In the genomic region with DNA sequence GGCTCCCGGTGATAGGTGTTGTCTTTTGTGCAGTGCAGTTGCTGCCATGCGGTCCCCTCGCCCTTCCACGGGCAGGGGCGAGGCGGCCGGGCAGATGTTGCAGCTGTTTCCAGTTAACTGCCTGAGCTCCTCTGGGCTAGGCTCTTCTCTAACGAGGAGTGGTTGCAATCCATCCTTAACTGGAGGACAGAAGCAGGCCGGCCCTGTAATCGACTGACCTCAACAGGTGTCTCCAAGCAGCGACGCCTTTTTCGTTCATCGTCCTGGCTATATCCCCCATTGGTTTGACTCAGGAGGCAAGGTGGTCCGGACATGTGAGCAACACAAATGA, we compare ENCODE assay signal across 8 cellular contexts. TPM values are rescaled to one million over a fixed set of nuclear protein-coding genes. Genes with fewer than 3 reads are reported as not detected.
DNase-seq lines count a peak whose midpoint lies in the region; ATAC-seq, FAIRE-seq and TF ChIP-seq lines count a peak whose summit lies in the region.

No MANE protein-coding gene starts in this region.

- intact Hi-C loops in activated CD4-positive, alpha-beta T cell treated with anti-CD3 and anti-CD28 coated beads for 36 hours (cut with DNase I, micrococcal nuclease) = loop anchor here (5.0 to 10.0 kb wide), 8 partner anchors 69 to 1604 kb away; a partner anchor contains a TSS
- intact Hi-C loops in pancreas (cut with DNase I) = no loop called here

- peak overlapping the region; percentile 63 for H3K27ac Mint-ChIP-seq in activated CD4-positive, alpha-beta T cell treated with anti-CD3 and anti-CD28 coated beads for 36 hours

- H3K4me3 ChIP-seq in SJCRH30 = peak overlapping the region; percentile 90
- H3K4me3 ChIP-seq in esophagus (ENCODE audit: low read depth in 1 of 2, low read length in 2 of 2) = peak overlapping the region; percentile 70 to 95
- peak overlapping the region; percentile 66 to 94 (median 88) for H3K4me3 ChIP-seq in pancreas

- no peak for DNase-seq in activated CD4-positive, alpha-beta T cell treated with anti-CD3 and anti-CD28 coated beads for 36 hours
- no peak for DNase-seq in activated CD4-positive, alpha-beta T cell treated with anti-CD3 and anti-CD28 coated beads, Interleukin-2, amount 50 U/mL, for 4 hours
- DNase-seq in SJCRH30 (peak; percentile 76 to 85), pancreas (no peak), NCI-H128 (lab: John Stamatoyannopoulos, UW; ENCODE audit: unreplicated experiment) (no peak)
- no peak for DNase-seq in stimulated activated CD4-positive, alpha-beta T cell treated with anti-CD3 and anti-CD28 coated beads, Interleukin-12 subunit alpha, Interleukin-12 subunit beta, amount 100 ng/mL, for 4 hours

- no peak for TF ChIP-seq CTCF in pancreas (IDR thresholded peaks at IDR 0.05)

- peaks cover 6% of the 10 kb centered on the region for H3K27me3 Mint-ChIP-seq in activated CD4-positive, alpha-beta T cell treated with anti-CD3 and anti-CD28 coated beads for 36 hours

- WGBS in esophagus, 2 donors = 1 to 3% methylated on average over 15 of the region's 15 CpGs
- 1% methylated on average over 15 of the region's 15 CpGs for WGBS in pancreas, 2 donors

- peaks cover 6% of the 10 kb centered on the region for H3K36me3 Mint-ChIP-seq in activated CD4-positive, alpha-beta T cell treated with anti-CD3 and anti-CD28 coated beads for 36 hours (ENCODE audit: low read depth)

- H3K9me3 ChIP-seq in SJCRH30 (replicated peaks) = no peaks in the 10 kb centered on the region
- no peaks in the 10 kb centered on the region for H3K9me3 ChIP-seq in esophagus (ENCODE audit: control insufficient read depth in 2 of 2, insufficient read depth in 1 of 2, low read depth in 1 of 2, low read length in 1 of 2)
- H3K9me3 ChIP-seq in pancreas = no peaks in the 10 kb centered on the region

- peaks cover 34% of the 10 kb centered on the region for H3K4me1 Mint-ChIP-seq in activated CD4-positive, alpha-beta T cell treated with anti-CD3 and anti-CD28 coated beads for 36 hours

- H3K4me1 ChIP-seq in SJCRH30 = peaks cover 9% of the 10 kb centered on the region
- peaks cover 2 to 14% of the 10 kb centered on the region in 2 donors for H3K4me1 ChIP-seq in esophagus (ENCODE audit: control insufficient read depth in 2 of 2, insufficient read depth in 2 of 2, low read length in 1 of 2)
- peaks cover 4 to 24% (median 23%) of the 10 kb centered on the region in 3 donors for H3K4me1 ChIP-seq in pancreas

- H3K4me3 Mint-ChIP-seq in activated CD4-positive, alpha-beta T cell treated with anti-CD3 and anti-CD28 coated beads for 36 hours = peak overlapping the region; percentile 88

- CTCF ChIA-PET in activated CD4-positive, alpha-beta T cell treated with anti-CD3 and anti-CD28 coated beads for 36 hours (lab: Charles Lee) = interaction anchor here (0.8 kb wide), 1 partner anchor 94 kb away, joined by 3 read pairs; no protein-coding TSS in a partner anchor

- no peak for ATAC-seq in activated CD4-positive, alpha-beta T cell treated with anti-CD3 and anti-CD28 coated beads for 36 hours
- ATAC-seq in pancreas = peak in 2 of 4 donors; percentile 0 to 2
- ATAC-seq in GM18517 (IDR thresholded peaks at IDR 0.05; ENCODE audit: unreplicated experiment) = no peak

- H3K27ac ChIP-seq in SJCRH30 = peak overlapping the region; percentile 97
- peak overlapping the region; percentile 96 to 98 for H3K27ac ChIP-seq in esophagus (ENCODE audit: low read depth in 2 of 2, low read length in 1 of 2)
- H3K27ac ChIP-seq in pancreas = peak overlapping the region; percentile 93 to 98 (median 95)

- H3K27me3 ChIP-seq in SJCRH30 (no peaks in the 10 kb centered on the region), esophagus (ENCODE audit: control insufficient read depth in 1 of 2, insufficient read depth in 2 of 2, low read length in 2 of 2) (no peaks in the 10 kb centered on the region), pancreas (no peaks in the 10 kb centered on the region)

- POLR2A ChIA-PET in activated CD4-positive, alpha-beta T cell treated with anti-CD3 and anti-CD28 coated beads for 36 hours (lab: Charles Lee) = interaction anchor here (0.6 kb wide), 1 partner anchor 769 kb away, joined by 5 read pairs; no protein-coding TSS in a partner anchor

- H3K9me3 Mint-ChIP-seq in activated CD4-positive, alpha-beta T cell treated with anti-CD3 and anti-CD28 coated beads for 36 hours (ENCODE audit: low read depth) = no peaks in the 10 kb centered on the region

- H3K36me3 ChIP-seq in SJCRH30 (no peaks in the 10 kb centered on the region), esophagus (ENCODE audit: control insufficient read depth in 2 of 2, insufficient read depth in 2 of 2, low read length in 1 of 2) (peaks cover 0 to 3% of the 10 kb centered on the region in 2 donors), pancreas (no peaks in the 10 kb centered on the region)

- FAIRE-seq in pancreas (lab: Jason Lieb, UNC) = no peak

RNA-seq across cellular contexts. Expression of a gene that starts 1.9 kb away (rescaled TPM):
- total RNA-seq in activated CD4-positive, alpha-beta T cell treated with anti-CD3 and anti-CD28 coated beads for 36 hours = 1 to 10 TPM; 6.5 to 6.7 TPM
- 23.6 and 28.0 TPM in 2 replicates for total RNA-seq in SJCRH30 (2014; rRNA removed; shearing (Covaris generic))
- polyA plus RNA-seq in esophagus (10 to 100 TPM; 18.5 to 48.6 TPM), pancreas (10 to 100 TPM; 19.8 to 49.9 TPM)
- 10 to 100 TPM; 16.8 to 43.2 (median 30.2) TPM for total RNA-seq in pancreas

Comparison
In these comparisons a context has a peak if more than half of its experiments do, and no peak if none do; other contexts are left out.
1. DNase-seq: peak in SJCRH30 (2 of 2); none in activated CD4-positive, alpha-beta T cell treated with anti-CD3 and anti-CD28 coated beads for 36 hours (single experiment), activated CD4-positive, alpha-beta T cell treated with anti-CD3 and anti-CD28 coated beads, Interleukin-2, amount 50 U/mL, for 4 hours (0 of 2), pancreas (0 of 6), NCI-H128 (single experiment) and stimulated activated CD4-positive, alpha-beta T cell treated with anti-CD3 and anti-CD28 coated beads, Interleukin-12 subunit alpha, Interleukin-12 subunit beta, amount 100 ng/mL, for 4 hours (single experiment).
2. intact Hi-C loops: an anchor here in activated CD4-positive, alpha-beta T cell treated with anti-CD3 and anti-CD28 coated beads for 36 hours (5.0 to 10.0 kb wide); none called in pancreas.
3. Peak in every context shown above with its lines, with median percentiles within 50 percentile points of each other: H3K27ac ChIP-seq and H3K4me3 ChIP-seq.